8 cellular contexts compared by ENCODE assay signal in genomic region chr12:27711312-27711682, GRCh38. TPM values are rescaled to one million over a fixed set of nuclear protein-coding genes. Genes with fewer than 3 reads are reported as not detected.
DNase-seq lines count a peak whose midpoint lies in the region; ATAC-seq and TF ChIP-seq lines count a peak whose summit lies in the region.

No MANE protein-coding gene starts in this region.

- no peak overlapping the region for H3K27ac ChIP-seq in stomach smooth muscle (ENCODE audit: low read length)

- H3K27me3 ChIP-seq in Caco-2 (replicated peaks; ENCODE audit: control insufficient read depth, insufficient read depth, low read length) (no peaks in the 10 kb centered on the region), stomach smooth muscle (ENCODE audit: control insufficient read depth in 1 of 2, insufficient read depth in 2 of 2, low read length in 2 of 2) (no peaks in the 10 kb centered on the region)

- CTCF ChIA-PET in Caco-2 (lab: Charles Lee), result no interaction called here

- H3K36me3 Mint-ChIP-seq in Caco-2 (ENCODE audit: insufficient read depth, unreplicated experiment) (peaks cover 13% of the 10 kb centered on the region), immature natural killer cell (no peaks in the 10 kb centered on the region)
- H3K36me3 Mint-ChIP-seq in activated naive CD8-positive, alpha-beta T cell treated with anti-CD3 and anti-CD28 coated beads for 36 hours, result peaks cover 19% of the 10 kb centered on the region

- H3K36me3 ChIP-seq in Caco-2 (ENCODE audit: control insufficient read depth, insufficient read depth, low read length) (no peaks in the 10 kb centered on the region), stomach smooth muscle (ENCODE audit: control insufficient read depth in 2 of 2, insufficient read depth in 2 of 2, low read length in 2 of 2) (peaks cover 3 to 4% of the 10 kb centered on the region in 2 donors)

- POLR2A ChIA-PET in Caco-2 (lab: Charles Lee), result no interaction called here

- TF ChIP-seq CTCF in Caco-2 (IDR thresholded peaks at IDR 0.05; ENCODE audit: insufficient read depth in 1 of 2, low read depth in 1 of 2, low read length in 1 of 2, severe bottlenecking in 1 of 2, unreplicated experiment in 1 of 2), result no peak

- H3K9me3 ChIP-seq in Caco-2 (no peaks in the 10 kb centered on the region), stomach smooth muscle (ENCODE audit: control insufficient read depth in 2 of 2, low read length in 2 of 2) (no peaks in the 10 kb centered on the region)

- H3K4me1 Mint-ChIP-seq in Caco-2 (ENCODE audit: low read depth, unreplicated experiment) (peaks cover 11% of the 10 kb centered on the region), immature natural killer cell (peaks cover 32 to 45% of the 10 kb centered on the region in 2 donors)
- H3K4me1 Mint-ChIP-seq in activated naive CD8-positive, alpha-beta T cell treated with anti-CD3 and anti-CD28 coated beads for 36 hours, result peaks cover 24% of the 10 kb centered on the region

- H3K27me3 Mint-ChIP-seq in Caco-2 (ENCODE audit: insufficient read depth, unreplicated experiment) (no peaks in the 10 kb centered on the region), immature natural killer cell (ENCODE audit: low read depth in 3 of 3) (peaks cover 0 to 15% (median 9%) of the 10 kb centered on the region in 3 donors)
- H3K27me3 Mint-ChIP-seq in activated naive CD8-positive, alpha-beta T cell treated with anti-CD3 and anti-CD28 coated beads for 36 hours, result peaks cover 7% of the 10 kb centered on the region

- H3K4me1 ChIP-seq in Caco-2 (no peaks in the 10 kb centered on the region), stomach smooth muscle (ENCODE audit: control insufficient read depth, insufficient read depth, low read length) (peaks cover 14% of the 10 kb centered on the region)

- intact Hi-C loops in Caco-2 (cut with micrococcal nuclease; ENCODE audit: unreplicated experiment), result no loop called here

- BruUV-seq in Caco-2 (replicated peaks; lab: Mats Ljungman, UMichigan), result no TSS peak

- peak; percentile 10 for ATAC-seq in GM21390 (IDR thresholded peaks at IDR 0.05; ENCODE audit: unreplicated experiment)

- H3K27ac Mint-ChIP-seq in Caco-2 (ENCODE audit: unreplicated experiment) (peak overlapping the region; percentile 97), immature natural killer cell (peak overlapping the region; percentile 91 to 97 (median 94))
- peak overlapping the region; percentile 96 for H3K27ac Mint-ChIP-seq in activated naive CD8-positive, alpha-beta T cell treated with anti-CD3 and anti-CD28 coated beads for 36 hours

- no peak for DNase-seq in Caco-2
- DNase-seq in NCI-H1105 (lab: John Stamatoyannopoulos, UW), result peak; percentile 29
- DNase-seq in activated naive CD8-positive, alpha-beta T cell treated with anti-CD3 and anti-CD28 coated beads for 36 hours, result peak; percentile 20
- DNase-seq in immature natural killer cell, result peak in 1 of 3 donors; percentile 19
- DNase-seq in activated gamma-delta T cell treated with Interleukin-2 at 50 U/mL for 16 hours, result no peak
- DNase-seq in HPDE6-E6E7 (ENCODE audit: extremely low spot score), result no peak

- H3K4me3 Mint-ChIP-seq in Caco-2 (ENCODE audit: unreplicated experiment) (peak overlapping the region; percentile 93), immature natural killer cell (peak overlapping the region; percentile 95 to 100 (median 98))
- H3K4me3 Mint-ChIP-seq in activated naive CD8-positive, alpha-beta T cell treated with anti-CD3 and anti-CD28 coated beads for 36 hours, result peak overlapping the region; percentile 95

- H3K9me3 Mint-ChIP-seq in Caco-2 (ENCODE audit: unreplicated experiment) (no peaks in the 10 kb centered on the region), immature natural killer cell (no peaks in the 10 kb centered on the region)
- H3K9me3 Mint-ChIP-seq in activated naive CD8-positive, alpha-beta T cell treated with anti-CD3 and anti-CD28 coated beads for 36 hours, result no peaks in the 10 kb centered on the region

- peak overlapping the region; percentile 82 to 95 for H3K9ac ChIP-seq in stomach smooth muscle (ENCODE audit: low read length in 2 of 2)

- H3K4me3 ChIP-seq in Caco-2 (ENCODE audit: low read depth, low read length) (peak overlapping the region; percentile 73), stomach smooth muscle (ENCODE audit: low read length in 2 of 2) (peak overlapping the region; percentile 97 to 100)

RNA-seq across cellular contexts. Expression of gene MRPS35, which starts 0.7 kb away (rescaled TPM):
- total RNA-seq in Caco-2 (2022), result 135 TPM in 2 replicates
- total RNA-seq in activated naive CD8-positive, alpha-beta T cell treated with anti-CD3 and anti-CD28 coated beads for 36 hours, result 10 to 100 TPM; 69.5 to 70.2 TPM
- 10 to 100 TPM; 39.2 to 51.3 (median 41.4) TPM for polyA plus RNA-seq in immature natural killer cell

RNA-seq across cellular contexts. Expression of gene REP15, which starts 15.1 kb away (rescaled TPM):
- total RNA-seq in Caco-2 (2022), result 1.8 and 2.3 TPM in 2 replicates
- total RNA-seq in activated naive CD8-positive, alpha-beta T cell treated with anti-CD3 and anti-CD28 coated beads for 36 hours, result under 1 TPM; 0.20 to 0.33 TPM
- not detected for polyA plus RNA-seq in immature natural killer cell

Comparison
In these comparisons a context has a peak if more than half of its experiments do, and no peak if none do; other contexts are left out.
1. DNase-seq: peak in NCI-H1105 (single experiment) and activated naive CD8-positive, alpha-beta T cell treated with anti-CD3 and anti-CD28 coated beads for 36 hours (single experiment); none in Caco-2 (0 of 2), activated gamma-delta T cell treated with Interleukin-2 at 50 U/mL for 16 hours (single experiment) and HPDE6-E6E7 (single experiment).
2. Peak in every context shown above with its lines, with median percentiles within 50 percentile points of each other: H3K27ac Mint-ChIP-seq and H3K4me3 Mint-ChIP-seq.